ENCODE assay signal across 1 cellular context in the genomic region with DNA sequence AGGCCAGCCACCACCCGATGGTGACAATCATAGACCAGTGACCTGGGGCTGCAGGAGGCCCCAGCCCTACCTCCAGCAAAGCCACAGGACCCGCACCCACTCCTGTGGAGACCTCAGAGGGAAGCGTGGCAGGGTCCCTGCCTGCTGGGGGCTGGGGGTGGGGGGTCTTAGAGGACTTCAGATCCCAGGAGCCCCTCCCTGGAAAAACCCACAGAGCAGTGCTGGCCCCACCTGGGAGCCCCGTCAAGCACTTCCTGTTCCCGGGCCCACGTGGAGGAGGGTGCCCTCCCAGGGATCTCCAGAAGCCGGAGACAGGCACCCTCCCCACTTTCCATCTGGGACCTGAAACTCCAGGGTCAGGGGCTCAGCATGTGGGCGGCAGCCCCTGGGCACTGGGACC.
TF ChIP-seq lines count a peak whose summit lies in the region.

No MANE protein-coding gene starts in this region.

TF ChIP-seq in K562, 482 proteins besides CTCF, POLR2A, EP300 and RAD21:
- TF ChIP-seq YBX1 (IDR thresholded peaks at IDR 0.05) (no peak), SPI1 (IDR thresholded peaks at IDR 0.05; ENCODE audit: borderline replicate concordance, low read depth, low read length) (peak; percentile 60; the same call in 1 of the 2 replicates), ZBTB7A (IDR thresholded peaks at IDR 0.05; ENCODE audit: borderline replicate concordance, control insufficient read depth, low read depth, low read length) (peak; percentile 9; the same call in 1 of the 2 replicates), NR2C2 (CRISPR knock-in tag; IDR thresholded peaks at IDR 0.05) (no peak), NR2C2 (tag; IDR thresholded peaks at IDR 0.05) (no peak), SNRNP70 (optimal IDR thresholded peaks at IDR 0.05; ENCODE audit: low read depth, low read length) (no peak)
- TF ChIP-seq, protein P1, sequence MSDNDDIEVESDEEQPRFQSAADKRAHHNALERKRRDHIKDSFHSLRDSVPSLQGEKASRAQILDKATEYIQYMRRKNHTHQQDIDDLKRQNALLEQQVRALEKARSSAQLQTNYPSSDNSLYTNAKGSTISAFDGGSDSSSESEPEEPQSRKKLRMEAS (CRISPR knock-in tag; IDR thresholded peaks at IDR 0.05) = peak; percentile 68
- TF ChIP-seq, protein P2, sequence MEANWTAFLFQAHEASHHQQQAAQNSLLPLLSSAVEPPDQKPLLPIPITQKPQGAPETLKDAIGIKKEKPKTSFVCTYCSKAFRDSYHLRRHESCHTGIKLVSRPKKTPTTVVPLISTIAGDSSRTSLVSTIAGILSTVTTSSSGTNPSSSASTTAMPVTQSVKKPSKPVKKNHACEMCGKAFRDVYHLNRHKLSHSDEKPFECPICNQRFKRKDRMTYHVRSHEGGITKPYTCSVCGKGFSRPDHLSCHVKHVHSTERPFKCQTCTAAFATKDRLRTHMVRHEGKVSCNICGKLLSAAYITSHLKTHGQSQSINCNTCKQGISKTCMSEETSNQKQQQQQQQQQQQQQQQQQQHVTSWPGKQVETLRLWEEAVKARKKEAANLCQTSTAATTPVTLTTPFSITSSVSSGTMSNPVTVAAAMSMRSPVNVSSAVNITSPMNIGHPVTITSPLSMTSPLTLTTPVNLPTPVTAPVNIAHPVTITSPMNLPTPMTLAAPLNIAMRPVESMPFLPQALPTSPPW (CRISPR knock-in tag; IDR thresholded peaks at IDR 0.05) = peak; percentile 18; the same call in 1 of the 2 replicates
- TF ChIP-seq, protein P3, sequence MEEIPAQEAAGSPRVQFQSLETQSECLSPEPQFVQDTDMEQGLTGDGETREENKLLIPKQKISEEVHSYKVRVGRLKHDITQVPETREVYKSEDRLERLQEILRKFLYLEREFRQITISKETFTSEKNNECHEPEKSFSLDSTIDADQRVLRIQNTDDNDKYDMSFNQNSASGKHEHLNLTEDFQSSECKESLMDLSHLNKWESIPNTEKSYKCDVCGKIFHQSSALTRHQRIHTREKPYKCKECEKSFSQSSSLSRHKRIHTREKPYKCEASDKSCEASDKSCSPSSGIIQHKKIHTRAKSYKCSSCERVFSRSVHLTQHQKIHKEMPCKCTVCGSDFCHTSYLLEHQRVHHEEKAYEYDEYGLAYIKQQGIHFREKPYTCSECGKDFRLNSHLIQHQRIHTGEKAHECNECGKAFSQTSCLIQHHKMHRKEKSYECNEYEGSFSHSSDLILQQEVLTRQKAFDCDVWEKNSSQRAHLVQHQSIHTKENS (CRISPR knock-in tag; IDR thresholded peaks at IDR 0.05) = no peak
- TF ChIP-seq, protein P4, sequence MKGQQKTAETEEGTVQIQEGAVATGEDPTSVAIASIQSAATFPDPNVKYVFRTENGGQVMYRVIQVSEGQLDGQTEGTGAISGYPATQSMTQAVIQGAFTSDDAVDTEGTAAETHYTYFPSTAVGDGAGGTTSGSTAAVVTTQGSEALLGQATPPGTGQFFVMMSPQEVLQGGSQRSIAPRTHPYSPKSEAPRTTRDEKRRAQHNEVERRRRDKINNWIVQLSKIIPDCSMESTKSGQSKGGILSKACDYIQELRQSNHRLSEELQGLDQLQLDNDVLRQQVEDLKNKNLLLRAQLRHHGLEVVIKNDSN (CRISPR knock-in tag; IDR thresholded peaks at IDR 0.05) = 0 out of 2 replicates have a peak, but pooled peaks have one; percentile 9
- TF ChIP-seq, protein P5, sequence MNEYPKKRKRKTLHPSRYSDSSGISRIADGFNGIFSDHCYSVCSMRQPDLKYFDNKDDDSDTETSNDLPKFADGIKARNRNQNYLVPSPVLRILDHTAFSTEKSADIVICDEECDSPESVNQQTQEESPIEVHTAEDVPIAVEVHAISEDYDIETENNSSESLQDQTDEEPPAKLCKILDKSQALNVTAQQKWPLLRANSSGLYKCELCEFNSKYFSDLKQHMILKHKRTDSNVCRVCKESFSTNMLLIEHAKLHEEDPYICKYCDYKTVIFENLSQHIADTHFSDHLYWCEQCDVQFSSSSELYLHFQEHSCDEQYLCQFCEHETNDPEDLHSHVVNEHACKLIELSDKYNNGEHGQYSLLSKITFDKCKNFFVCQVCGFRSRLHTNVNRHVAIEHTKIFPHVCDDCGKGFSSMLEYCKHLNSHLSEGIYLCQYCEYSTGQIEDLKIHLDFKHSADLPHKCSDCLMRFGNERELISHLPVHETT (CRISPR knock-in tag; conservative IDR thresholded peaks at IDR 0.05 in 1 of 2, IDR thresholded peaks at IDR 0.05 in 1 of 2) = peak in 1 of 2 experiments; percentile 25; a peak in 1 of 4 replicates
